Comparison of ENCODE assay signal across 1 cellular context in the genomic region with DNA sequence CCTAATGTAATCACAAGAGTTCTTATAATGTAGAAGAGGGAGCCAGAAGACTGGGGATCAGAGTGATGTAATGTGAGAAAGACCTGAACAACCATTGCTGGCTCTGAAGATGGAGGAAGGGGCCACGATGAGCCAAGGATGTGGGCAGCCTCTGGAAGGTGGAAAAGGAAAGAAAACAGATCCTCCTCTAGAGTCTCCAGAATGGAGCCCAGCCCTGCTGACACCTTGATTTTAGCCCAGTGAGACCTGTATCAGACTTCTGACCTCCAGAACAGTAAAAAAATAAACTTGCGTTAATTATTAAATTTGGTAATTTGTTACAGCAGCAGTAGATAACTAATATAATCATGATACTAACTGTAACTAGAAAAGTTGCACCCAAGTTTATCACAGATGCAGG.
TF ChIP-seq lines count a peak whose summit lies in the region.

No MANE protein-coding gene starts in this region.

TF ChIP-seq in WTC11, 78 proteins besides CTCF, POLR2A, EP300 and RAD21 (continued from another document):
- TF ChIP-seq, protein P1, sequence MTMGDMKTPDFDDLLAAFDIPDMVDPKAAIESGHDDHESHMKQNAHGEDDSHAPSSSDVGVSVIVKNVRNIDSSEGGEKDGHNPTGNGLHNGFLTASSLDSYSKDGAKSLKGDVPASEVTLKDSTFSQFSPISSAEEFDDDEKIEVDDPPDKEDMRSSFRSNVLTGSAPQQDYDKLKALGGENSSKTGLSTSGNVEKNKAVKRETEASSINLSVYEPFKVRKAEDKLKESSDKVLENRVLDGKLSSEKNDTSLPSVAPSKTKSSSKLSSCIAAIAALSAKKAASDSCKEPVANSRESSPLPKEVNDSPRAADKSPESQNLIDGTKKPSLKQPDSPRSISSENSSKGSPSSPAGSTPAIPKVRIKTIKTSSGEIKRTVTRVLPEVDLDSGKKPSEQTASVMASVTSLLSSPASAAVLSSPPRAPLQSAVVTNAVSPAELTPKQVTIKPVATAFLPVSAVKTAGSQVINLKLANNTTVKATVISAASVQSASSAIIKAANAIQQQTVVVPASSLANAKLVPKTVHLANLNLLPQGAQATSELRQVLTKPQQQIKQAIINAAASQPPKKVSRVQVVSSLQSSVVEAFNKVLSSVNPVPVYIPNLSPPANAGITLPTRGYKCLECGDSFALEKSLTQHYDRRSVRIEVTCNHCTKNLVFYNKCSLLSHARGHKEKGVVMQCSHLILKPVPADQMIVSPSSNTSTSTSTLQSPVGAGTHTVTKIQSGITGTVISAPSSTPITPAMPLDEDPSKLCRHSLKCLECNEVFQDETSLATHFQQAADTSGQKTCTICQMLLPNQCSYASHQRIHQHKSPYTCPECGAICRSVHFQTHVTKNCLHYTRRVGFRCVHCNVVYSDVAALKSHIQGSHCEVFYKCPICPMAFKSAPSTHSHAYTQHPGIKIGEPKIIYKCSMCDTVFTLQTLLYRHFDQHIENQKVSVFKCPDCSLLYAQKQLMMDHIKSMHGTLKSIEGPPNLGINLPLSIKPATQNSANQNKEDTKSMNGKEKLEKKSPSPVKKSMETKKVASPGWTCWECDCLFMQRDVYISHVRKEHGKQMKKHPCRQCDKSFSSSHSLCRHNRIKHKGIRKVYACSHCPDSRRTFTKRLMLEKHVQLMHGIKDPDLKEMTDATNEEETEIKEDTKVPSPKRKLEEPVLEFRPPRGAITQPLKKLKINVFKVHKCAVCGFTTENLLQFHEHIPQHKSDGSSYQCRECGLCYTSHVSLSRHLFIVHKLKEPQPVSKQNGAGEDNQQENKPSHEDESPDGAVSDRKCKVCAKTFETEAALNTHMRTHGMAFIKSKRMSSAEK (CRISPR knock-in tag; IDR thresholded peaks at IDR 0.05; ENCODE audit: borderline replicate concordance) = no peak
- no peak for TF ChIP-seq NR1H2 (CRISPR knock-in tag; IDR thresholded peaks at IDR 0.05)
- no peak for TF ChIP-seq NFATC4 (CRISPR knock-in tag; IDR thresholded peaks at IDR 0.05)
- TF ChIP-seq, protein P2, sequence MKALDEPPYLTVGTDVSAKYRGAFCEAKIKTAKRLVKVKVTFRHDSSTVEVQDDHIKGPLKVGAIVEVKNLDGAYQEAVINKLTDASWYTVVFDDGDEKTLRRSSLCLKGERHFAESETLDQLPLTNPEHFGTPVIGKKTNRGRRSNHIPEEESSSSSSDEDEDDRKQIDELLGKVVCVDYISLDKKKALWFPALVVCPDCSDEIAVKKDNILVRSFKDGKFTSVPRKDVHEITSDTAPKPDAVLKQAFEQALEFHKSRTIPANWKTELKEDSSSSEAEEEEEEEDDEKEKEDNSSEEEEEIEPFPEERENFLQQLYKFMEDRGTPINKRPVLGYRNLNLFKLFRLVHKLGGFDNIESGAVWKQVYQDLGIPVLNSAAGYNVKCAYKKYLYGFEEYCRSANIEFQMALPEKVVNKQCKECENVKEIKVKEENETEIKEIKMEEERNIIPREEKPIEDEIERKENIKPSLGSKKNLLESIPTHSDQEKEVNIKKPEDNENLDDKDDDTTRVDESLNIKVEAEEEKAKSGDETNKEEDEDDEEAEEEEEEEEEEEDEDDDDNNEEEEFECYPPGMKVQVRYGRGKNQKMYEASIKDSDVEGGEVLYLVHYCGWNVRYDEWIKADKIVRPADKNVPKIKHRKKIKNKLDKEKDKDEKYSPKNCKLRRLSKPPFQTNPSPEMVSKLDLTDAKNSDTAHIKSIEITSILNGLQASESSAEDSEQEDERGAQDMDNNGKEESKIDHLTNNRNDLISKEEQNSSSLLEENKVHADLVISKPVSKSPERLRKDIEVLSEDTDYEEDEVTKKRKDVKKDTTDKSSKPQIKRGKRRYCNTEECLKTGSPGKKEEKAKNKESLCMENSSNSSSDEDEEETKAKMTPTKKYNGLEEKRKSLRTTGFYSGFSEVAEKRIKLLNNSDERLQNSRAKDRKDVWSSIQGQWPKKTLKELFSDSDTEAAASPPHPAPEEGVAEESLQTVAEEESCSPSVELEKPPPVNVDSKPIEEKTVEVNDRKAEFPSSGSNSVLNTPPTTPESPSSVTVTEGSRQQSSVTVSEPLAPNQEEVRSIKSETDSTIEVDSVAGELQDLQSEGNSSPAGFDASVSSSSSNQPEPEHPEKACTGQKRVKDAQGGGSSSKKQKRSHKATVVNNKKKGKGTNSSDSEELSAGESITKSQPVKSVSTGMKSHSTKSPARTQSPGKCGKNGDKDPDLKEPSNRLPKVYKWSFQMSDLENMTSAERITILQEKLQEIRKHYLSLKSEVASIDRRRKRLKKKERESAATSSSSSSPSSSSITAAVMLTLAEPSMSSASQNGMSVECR (CRISPR knock-in tag; IDR thresholded peaks at IDR 0.05; ENCODE audit: borderline replicate concordance) = no peak
- TF ChIP-seq RORB (CRISPR knock-in tag; IDR thresholded peaks at IDR 0.05) = no peak
- no peak for TF ChIP-seq RELA (CRISPR knock-in tag; IDR thresholded peaks at IDR 0.05; ENCODE audit: borderline replicate concordance)
- TF ChIP-seq, protein P3, sequence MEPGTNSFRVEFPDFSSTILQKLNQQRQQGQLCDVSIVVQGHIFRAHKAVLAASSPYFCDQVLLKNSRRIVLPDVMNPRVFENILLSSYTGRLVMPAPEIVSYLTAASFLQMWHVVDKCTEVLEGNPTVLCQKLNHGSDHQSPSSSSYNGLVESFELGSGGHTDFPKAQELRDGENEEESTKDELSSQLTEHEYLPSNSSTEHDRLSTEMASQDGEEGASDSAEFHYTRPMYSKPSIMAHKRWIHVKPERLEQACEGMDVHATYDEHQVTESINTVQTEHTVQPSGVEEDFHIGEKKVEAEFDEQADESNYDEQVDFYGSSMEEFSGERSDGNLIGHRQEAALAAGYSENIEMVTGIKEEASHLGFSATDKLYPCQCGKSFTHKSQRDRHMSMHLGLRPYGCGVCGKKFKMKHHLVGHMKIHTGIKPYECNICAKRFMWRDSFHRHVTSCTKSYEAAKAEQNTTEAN (CRISPR knock-in tag; IDR thresholded peaks at IDR 0.05) = no peak
- TF ChIP-seq ATF1 (CRISPR knock-in tag; IDR thresholded peaks at IDR 0.05) = no peak
- TF ChIP-seq SOX15 (CRISPR knock-in tag; IDR thresholded peaks at IDR 0.05) = no peak
- no peak for TF ChIP-seq TEAD1 (CRISPR knock-in tag; IDR thresholded peaks at IDR 0.05)
- TF ChIP-seq ZNF671 (CRISPR knock-in tag; IDR thresholded peaks at IDR 0.05) = no peak
- no peak for TF ChIP-seq ZNF396 (CRISPR knock-in tag; IDR thresholded peaks at IDR 0.05; ENCODE audit: borderline replicate concordance)
- TF ChIP-seq, protein P4, sequence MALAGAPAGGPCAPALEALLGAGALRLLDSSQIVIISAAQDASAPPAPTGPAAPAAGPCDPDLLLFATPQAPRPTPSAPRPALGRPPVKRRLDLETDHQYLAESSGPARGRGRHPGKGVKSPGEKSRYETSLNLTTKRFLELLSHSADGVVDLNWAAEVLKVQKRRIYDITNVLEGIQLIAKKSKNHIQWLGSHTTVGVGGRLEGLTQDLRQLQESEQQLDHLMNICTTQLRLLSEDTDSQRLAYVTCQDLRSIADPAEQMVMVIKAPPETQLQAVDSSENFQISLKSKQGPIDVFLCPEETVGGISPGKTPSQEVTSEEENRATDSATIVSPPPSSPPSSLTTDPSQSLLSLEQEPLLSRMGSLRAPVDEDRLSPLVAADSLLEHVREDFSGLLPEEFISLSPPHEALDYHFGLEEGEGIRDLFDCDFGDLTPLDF (CRISPR knock-in tag; IDR thresholded peaks at IDR 0.05) = no peak
